In genomic region chr21:32719085-32719484, GRCh38 we compare ENCODE assay signal across 17 cellular contexts. TPM values are rescaled to one million over a fixed set of nuclear protein-coding genes. Genes with fewer than 3 reads are reported as not detected.
DNase-seq lines count a peak whose midpoint lies in the region; ATAC-seq and TF ChIP-seq lines count a peak whose summit lies in the region.
"Had no signal": no experiment of that assay in that cellular context is flagged by ENCODE, and none has a peak within 500 bp of the region (broad histone marks: within the 10 kb centered on the region; RNA-seq: fewer than 3 reads in every experiment).

No MANE protein-coding gene starts in this region.

- H3K36me3 Mint-ChIP-seq in activated naive CD8-positive, alpha-beta T cell treated with anti-CD3 and anti-CD28 coated beads, Interleukin-2, amount 50 U/mL, for 24 hours (ENCODE audit: low read depth) = peaks cover 25% of the 10 kb centered on the region
- H3K36me3 Mint-ChIP-seq in activated naive CD8-positive, alpha-beta T cell treated with anti-CD3 and anti-CD28 coated beads for 36 hours = peaks cover 33% of the 10 kb centered on the region
- H3K36me3 Mint-ChIP-seq in type B pancreatic cell (peaks cover 10% of the 10 kb centered on the region), chondrocyte (ENCODE audit: low read depth) (peaks cover 9% of the 10 kb centered on the region)
- H3K36me3 Mint-ChIP-seq in activated T-helper 17 cell treated with anti-CD3 and anti-CD28 coated beads, Interleukin-2, amount 50 U/mL, for 72 hours (ENCODE audit: low read depth) = peaks cover 77% of the 10 kb centered on the region

- peaks cover 2% of the 10 kb centered on the region for H3K27me3 Mint-ChIP-seq in activated naive CD8-positive, alpha-beta T cell treated with anti-CD3 and anti-CD28 coated beads, Interleukin-2, amount 50 U/mL, for 24 hours
- no peaks in the 10 kb centered on the region for H3K27me3 Mint-ChIP-seq in activated naive CD8-positive, alpha-beta T cell treated with anti-CD3 and anti-CD28 coated beads for 36 hours
- H3K27me3 Mint-ChIP-seq in type B pancreatic cell = no peaks in the 10 kb centered on the region
- no peaks in the 10 kb centered on the region for H3K27me3 Mint-ChIP-seq in activated T-helper 17 cell treated with anti-CD3 and anti-CD28 coated beads, Interleukin-2, amount 50 U/mL, for 72 hours
- H3K27me3 Mint-ChIP-seq in chondrocyte (ENCODE audit: low read depth) = no peaks in the 10 kb centered on the region

- H3K9me3 ChIP-seq in body of pancreas = no peaks in the 10 kb centered on the region
- H3K9me3 ChIP-seq: A549 had no signal

- H3K27ac Mint-ChIP-seq in activated naive CD8-positive, alpha-beta T cell treated with anti-CD3 and anti-CD28 coated beads, Interleukin-2, amount 50 U/mL, for 24 hours = peak overlapping the region; percentile 48
- H3K27ac Mint-ChIP-seq in activated naive CD8-positive, alpha-beta T cell treated with anti-CD3 and anti-CD28 coated beads for 36 hours = no peak overlapping the region
- H3K27ac Mint-ChIP-seq in type B pancreatic cell (peak overlapping the region; percentile 93), chondrocyte (ENCODE audit: unreplicated experiment) (no peak overlapping the region)
- no peak overlapping the region for H3K27ac Mint-ChIP-seq in activated T-helper 17 cell treated with anti-CD3 and anti-CD28 coated beads, Interleukin-2, amount 50 U/mL, for 72 hours

- H3K4me3 Mint-ChIP-seq in activated naive CD8-positive, alpha-beta T cell treated with anti-CD3 and anti-CD28 coated beads, Interleukin-2, amount 50 U/mL, for 24 hours = no peak overlapping the region
- H3K4me3 Mint-ChIP-seq in activated naive CD8-positive, alpha-beta T cell treated with anti-CD3 and anti-CD28 coated beads for 36 hours = no peak overlapping the region
- H3K4me3 Mint-ChIP-seq in type B pancreatic cell (peak overlapping the region; percentile 27), chondrocyte (ENCODE audit: unreplicated experiment) (no peak overlapping the region)
- H3K4me3 Mint-ChIP-seq in activated T-helper 17 cell treated with anti-CD3 and anti-CD28 coated beads, Interleukin-2, amount 50 U/mL, for 72 hours = no peak overlapping the region

- 71 to 75% methylated on average over 5 of the region's 5 CpGs for WGBS in body of pancreas, 2 donors

- ATAC-seq in activated naive CD8-positive, alpha-beta T cell treated with anti-CD3 and anti-CD28 coated beads, Interleukin-2, amount 50 U/mL, for 24 hours = no peak
- no peak for ATAC-seq in activated T-helper 17 cell treated with anti-CD3 and anti-CD28 coated beads, Interleukin-2, amount 50 U/mL, for 72 hours (replicated peaks)
- no peak for ATAC-seq in body of pancreas
- ATAC-seq: A549 had no signal

- TF ChIP-seq POLR2A in body of pancreas (IDR thresholded peaks at IDR 0.05) = no peak

- no peaks in the 10 kb centered on the region for H3K9me3 Mint-ChIP-seq in activated naive CD8-positive, alpha-beta T cell treated with anti-CD3 and anti-CD28 coated beads, Interleukin-2, amount 50 U/mL, for 24 hours
- H3K9me3 Mint-ChIP-seq in activated naive CD8-positive, alpha-beta T cell treated with anti-CD3 and anti-CD28 coated beads for 36 hours = peaks cover 2% of the 10 kb centered on the region
- H3K9me3 Mint-ChIP-seq in type B pancreatic cell = peaks cover 4% of the 10 kb centered on the region
- no peaks in the 10 kb centered on the region for H3K9me3 Mint-ChIP-seq in activated T-helper 17 cell treated with anti-CD3 and anti-CD28 coated beads, Interleukin-2, amount 50 U/mL, for 72 hours
- H3K9me3 Mint-ChIP-seq in chondrocyte (ENCODE audit: low read depth) = peaks cover 5% of the 10 kb centered on the region

- H3K27ac ChIP-seq in body of pancreas = peak overlapping the region in 2 of 4 donors; percentile 13 to 43
- H3K27ac ChIP-seq: A549 had no signal

- intact Hi-C loops in body of pancreas (cut with DNase I) = no loop called here

- no peak overlapping the region for H3K4me3 ChIP-seq in body of pancreas
- H3K4me3 ChIP-seq: A549 had no signal

- H3K36me3 ChIP-seq in body of pancreas (replicated peaks in 1 of 2; ENCODE audit: insufficient read depth in 1 of 2, low read depth in 2 of 2) = peaks cover 0 to 3% of the 10 kb centered on the region in 2 donors

- TF ChIP-seq CTCF in type B pancreatic cell (conservative IDR thresholded peaks at IDR 0.05) (no peak), chondrocyte (IDR thresholded peaks at IDR 0.05) (no peak), body of pancreas (IDR thresholded peaks at IDR 0.05) (no peak)

- H3K4me1 ChIP-seq in body of pancreas = no peaks in the 10 kb centered on the region
- H3K4me1 ChIP-seq: A549 had no signal

- no peak for DNase-seq in activated naive CD8-positive, alpha-beta T cell treated with anti-CD3 and anti-CD28 coated beads, Interleukin-2, amount 50 U/mL, for 24 hours
- DNase-seq in activated naive CD8-positive, alpha-beta T cell treated with anti-CD3 and anti-CD28 coated beads for 36 hours = no peak
- DNase-seq in NCI-H2227 treated with DMSO at 0.1 percent for 48 hours (lab: John Stamatoyannopoulos, UW) (peak; percentile 67), kidney tubule cell (ENCODE audit: low spot score) (peak; percentile 51), type B pancreatic cell (ENCODE audit: extremely low spot score, unreplicated experiment) (no peak), chondrocyte (ENCODE audit: low spot score) (no peak), body of pancreas (no peak)
- DNase-seq: GF-D8, GOT3, Karpas-422, MM.1S, NCI-H1436, NCI-H2081, NCI-H82, SHP77 treated with DMSO at 0.1 percent for 48 hours had no signal

- H3K27me3 ChIP-seq in body of pancreas = no peaks in the 10 kb centered on the region

- H3K4me1 Mint-ChIP-seq in activated naive CD8-positive, alpha-beta T cell treated with anti-CD3 and anti-CD28 coated beads, Interleukin-2, amount 50 U/mL, for 24 hours = peaks cover 7% of the 10 kb centered on the region
- H3K4me1 Mint-ChIP-seq in activated naive CD8-positive, alpha-beta T cell treated with anti-CD3 and anti-CD28 coated beads for 36 hours = peaks cover 15% of the 10 kb centered on the region
- H3K4me1 Mint-ChIP-seq in type B pancreatic cell (ENCODE audit: unreplicated experiment) (peaks cover 13% of the 10 kb centered on the region), chondrocyte (ENCODE audit: low read depth) (peaks cover 2% of the 10 kb centered on the region)
- H3K4me1 Mint-ChIP-seq in activated T-helper 17 cell treated with anti-CD3 and anti-CD28 coated beads, Interleukin-2, amount 50 U/mL, for 72 hours = peaks cover 20% of the 10 kb centered on the region

RNA-seq across cellular contexts. Expression of gene SYNJ1, which starts 8.7 kb away (rescaled TPM):
- total RNA-seq in activated naive CD8-positive, alpha-beta T cell treated with anti-CD3 and anti-CD28 coated beads for 36 hours = 1 to 10 TPM; 6.3 to 6.6 TPM
- total RNA-seq in type B pancreatic cell (ENCODE audit: low replicate concordance) = 11.1 and 12.0 TPM in 2 replicates
- 10 to 100 TPM; 13.8 to 22.5 TPM for total RNA-seq in activated T-helper 17 cell treated with anti-CD3 and anti-CD28 coated beads, Interleukin-2, amount 50 U/mL, for 72 hours
- 9.1 to 13.6 TPM (median 10.2 TPM) in 3 replicates for total RNA-seq in chondrocyte
- 1 to 10 TPM; 4.6 to 4.7 TPM for total RNA-seq in body of pancreas

RNA-seq across cellular contexts. Expression of gene PAXBP1, which starts 52.5 kb away (rescaled TPM):
- total RNA-seq in activated naive CD8-positive, alpha-beta T cell treated with anti-CD3 and anti-CD28 coated beads for 36 hours = 10 to 100 TPM; 42.1 to 44.8 TPM
- total RNA-seq in type B pancreatic cell (ENCODE audit: low replicate concordance) = 52.0 and 80.2 TPM in 2 replicates
- 100 to 1,000 TPM in 1 of 2 donors, 10 to 100 TPM in 1; 44.4 to 126 TPM for total RNA-seq in activated T-helper 17 cell treated with anti-CD3 and anti-CD28 coated beads, Interleukin-2, amount 50 U/mL, for 72 hours
- total RNA-seq in chondrocyte = 17.9 to 26.4 TPM (median 19.6 TPM) in 3 replicates
- total RNA-seq in body of pancreas = 10 to 100 TPM; 51.9 to 84.0 TPM

Comparison
In these comparisons a context has a peak if more than half of its experiments do, and no peak if none do; other contexts are left out.
1. H3K27ac Mint-ChIP-seq: peak in activated naive CD8-positive, alpha-beta T cell treated with anti-CD3 and anti-CD28 coated beads, Interleukin-2, amount 50 U/mL, for 24 hours (single experiment) and type B pancreatic cell (single experiment); none in activated naive CD8-positive, alpha-beta T cell treated with anti-CD3 and anti-CD28 coated beads for 36 hours (single experiment), activated T-helper 17 cell treated with anti-CD3 and anti-CD28 coated beads, Interleukin-2, amount 50 U/mL, for 72 hours (single experiment) and chondrocyte (single experiment).
2. DNase-seq: peak in NCI-H2227 treated with DMSO at 0.1 percent for 48 hours (single experiment) and kidney tubule cell (single experiment); none in activated naive CD8-positive, alpha-beta T cell treated with anti-CD3 and anti-CD28 coated beads, Interleukin-2, amount 50 U/mL, for 24 hours (single experiment), activated naive CD8-positive, alpha-beta T cell treated with anti-CD3 and anti-CD28 coated beads for 36 hours (single experiment), type B pancreatic cell (single experiment), chondrocyte (single experiment) and body of pancreas (0 of 4).